14 cellular contexts compared by ENCODE assay signal in the genomic region with DNA sequence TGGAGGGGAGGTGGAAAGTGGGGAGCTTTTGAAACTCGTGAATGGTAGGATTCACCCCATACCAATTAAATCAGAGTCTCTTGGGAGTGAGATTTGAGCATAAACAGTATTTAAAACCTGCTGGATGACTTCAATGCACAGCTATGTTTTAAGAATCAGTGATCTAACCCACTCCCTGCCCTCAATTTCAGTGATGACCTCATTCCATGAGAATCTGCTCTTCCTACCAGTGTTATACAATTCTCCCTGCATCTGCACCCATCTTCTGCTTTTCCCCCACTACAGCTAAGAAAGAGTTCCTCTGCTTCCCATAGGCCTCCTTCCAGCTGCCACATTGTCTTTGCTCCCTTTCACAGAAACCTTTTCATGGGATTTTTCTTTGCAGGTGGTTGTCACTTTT. TPM values are rescaled to one million over a fixed set of nuclear protein-coding genes. Genes with fewer than 3 reads are reported as not detected.
DNase-seq lines count a peak whose midpoint lies in the region; ATAC-seq, FAIRE-seq and TF ChIP-seq lines count a peak whose summit lies in the region.
"Had no signal": no experiment of that assay in that cellular context is flagged by ENCODE, and none has a peak within 500 bp of the region (broad histone marks: within the 10 kb centered on the region; RNA-seq: fewer than 3 reads in every experiment).

No MANE protein-coding gene starts in this region.

- H3K79me2 ChIP-seq in neural progenitor cell (ENCODE audit: low read depth): no peaks in the 10 kb centered on the region

- no peaks in the 10 kb centered on the region for H3K36me3 ChIP-seq in neural progenitor cell
- no peaks in the 10 kb centered on the region for H3K36me3 ChIP-seq in small intestine (ENCODE audit: control insufficient read depth in 2 of 2, insufficient read depth in 2 of 2, low read length in 2 of 2)

- no peaks in the 10 kb centered on the region for H4K20me1 ChIP-seq in neural progenitor cell (ENCODE audit: low read depth)

- no peak overlapping the region for H3K4me3 Mint-ChIP-seq in neural progenitor cell

- no peaks in the 10 kb centered on the region for H3K36me3 Mint-ChIP-seq in neural progenitor cell

- no peak overlapping the region for H3K27ac Mint-ChIP-seq in neural progenitor cell

- no peaks in the 10 kb centered on the region for H3F3A ChIP-seq in neural progenitor cell (ENCODE audit: low read depth)

- no peaks in the 10 kb centered on the region for H3K27me3 ChIP-seq in neural progenitor cell
- H3K27me3 ChIP-seq in small intestine (ENCODE audit: control insufficient read depth in 2 of 2, insufficient read depth in 2 of 2, low read length in 2 of 2): no peaks in the 10 kb centered on the region

- TF ChIP-seq CTCF in neural progenitor cell (IDR thresholded peaks at IDR 0.05): no peak

- H3K4me1 ChIP-seq in neural progenitor cell (peaks cover 10% of the 10 kb centered on the region), small intestine (ENCODE audit: control insufficient read depth in 2 of 2, insufficient read depth in 1 of 2, low read depth in 1 of 2, low read length in 1 of 2) (no peaks in the 10 kb centered on the region)

- no peak overlapping the region for H3K9ac ChIP-seq in neural progenitor cell

- no peaks in the 10 kb centered on the region for H3K27me3 Mint-ChIP-seq in neural progenitor cell (ENCODE audit: insufficient read depth, low read depth)

- H3K4me2 ChIP-seq in neural progenitor cell: no peak overlapping the region

- H3K4me3 ChIP-seq in neural progenitor cell (no peak overlapping the region), small intestine (ENCODE audit: low read depth in 1 of 2, low read length in 2 of 2) (no peak overlapping the region)
- H3K4me3 ChIP-seq: GM12878 had no signal

- DNase-seq in EL (peak; percentile 92), RCC 7860 (ENCODE audit: low spot score) (peak; percentile 24), fibroblast of gingiva (ENCODE audit: low read depth) (peak; percentile 25), neural progenitor cell (ENCODE audit: low spot score) (no peak), small intestine (no peak)
- DNase-seq in central memory CD4-positive, alpha-beta T cell: no peak
- DNase-seq in activated CD4-positive, alpha-beta T cell treated with anti-CD3 and anti-CD28 coated beads, Interleukin-2, amount 50 U/mL, for 1 hour: no peak
- DNase-seq: activated T-cell treated with anti-CD3 and anti-CD28 coated beads, Interleukin-2, amount 50 U/mL, for 1 hour; effector memory CD4-positive, alpha-beta T cell; NCI-H1694; retina had no signal

- no peak for ATAC-seq in GM21825 (IDR thresholded peaks at IDR 0.05; ENCODE audit: unreplicated experiment)
- ATAC-seq: GM12878 had no signal

- H3K27ac ChIP-seq in neural progenitor cell (no peak overlapping the region), small intestine (ENCODE audit: low read depth in 1 of 2, low read length in 1 of 2) (no peak overlapping the region)

- no peaks in the 10 kb centered on the region for H3K4me1 Mint-ChIP-seq in neural progenitor cell

- 55 to 70% (median 61%) methylated on average over 1 of the region's 1 CpG for WGBS in small intestine, 3 donors

- FAIRE-seq in RCC 7860 (lab: Jason Lieb, UNC) (no peak), small intestine (lab: Jason Lieb, UNC) (no peak)
- FAIRE-seq: GM12878, GM19239 had no signal

- H3K9me3 Mint-ChIP-seq in neural progenitor cell: no peaks in the 10 kb centered on the region

- H3K9me3 ChIP-seq in neural progenitor cell (ENCODE audit: low read depth) (no peaks in the 10 kb centered on the region), small intestine (ENCODE audit: control insufficient read depth, low read depth) (no peaks in the 10 kb centered on the region)

- peak overlapping the region; percentile 84 for H2AFZ ChIP-seq in neural progenitor cell (replicated peaks)

RNA-seq across cellular contexts. Expression of gene H2AZ1, which starts 18.3 kb away (rescaled TPM):
- 1,004 and 1,067 TPM in 2 replicates for total RNA-seq in neural progenitor cell (ENCODE audit: low replicate concordance)
- polyA plus RNA-seq in small intestine: 100 to 1,000 TPM; 167 to 627 (median 189) TPM

RNA-seq across cellular contexts. Expression of gene DNAJB14, which starts 21.9 kb away (rescaled TPM):
- total RNA-seq in neural progenitor cell (ENCODE audit: low replicate concordance): 34.5 and 56.5 TPM in 2 replicates
- polyA plus RNA-seq in small intestine: 10 to 100 TPM in 1 of 3 donors, 1 to 10 TPM in 2; 8.6 to 11.2 (median 8.7) TPM

Comparison
In these comparisons a context has a peak if more than half of its experiments do, and no peak if none do; other contexts are left out.
1. DNase-seq: peak in EL (single experiment), RCC 7860 (single experiment) and fibroblast of gingiva (single experiment); none in neural progenitor cell (single experiment), small intestine (single experiment), central memory CD4-positive, alpha-beta T cell (single experiment) and activated CD4-positive, alpha-beta T cell treated with anti-CD3 and anti-CD28 coated beads, Interleukin-2, amount 50 U/mL, for 1 hour (single experiment).